In genomic region chr6:36962874-36963273, GRCh38 we compare ENCODE assay signal across 1 cellular context.
TF ChIP-seq lines count a peak whose summit lies in the region.

No MANE protein-coding gene starts in this region.

TF ChIP-seq in K562, 482 proteins besides CTCF, POLR2A, EP300 and RAD21 (continued from another document and continues in another):
- TF ChIP-seq ZBTB5 (IDR thresholded peaks at IDR 0.05) (no peak), SP2 (IDR thresholded peaks at IDR 0.05; ENCODE audit: extremely low read depth, low read depth, low read length, poor library complexity, severe bottlenecking) (no peak), ZBTB11 (CRISPR knock-in tag; IDR thresholded peaks at IDR 0.05) (no peak), HEY1 (CRISPR knock-in tag; IDR thresholded peaks at IDR 0.05; ENCODE audit: borderline replicate concordance) (no peak), ZNF398 (CRISPR knock-in tag; IDR thresholded peaks at IDR 0.05) (no peak), CLOCK (CRISPR knock-in tag; IDR thresholded peaks at IDR 0.05; ENCODE audit: borderline replicate concordance) (no peak), CHD1 (IDR thresholded peaks at IDR 0.05; ENCODE audit: low read length) (no peak), ZNF696 (CRISPR knock-in tag; conservative IDR thresholded peaks at IDR 0.05) (no peak), TAL1 (IDR thresholded peaks at IDR 0.05) (no peak), GABPA (tag; conservative IDR thresholded peaks at IDR 0.05; ENCODE audit: low read depth) (peak; percentile 57), ARID3B (CRISPR knock-in tag; IDR thresholded peaks at IDR 0.05; ENCODE audit: borderline replicate concordance) (no peak), ZNF644 (tag; IDR thresholded peaks at IDR 0.05; ENCODE audit: low read depth) (no peak), ZNF589 (CRISPR knock-in tag; IDR thresholded peaks at IDR 0.05; ENCODE audit: low read depth) (no peak), YBX1 (IDR thresholded peaks at IDR 0.05) (no peak), U2AF2 (optimal IDR thresholded peaks at IDR 0.05; ENCODE audit: low read depth, low read length) (no peak), IRF2 (CRISPR knock-in tag; IDR thresholded peaks at IDR 0.05) (no peak), GABPB1 (CRISPR knock-in tag; IDR thresholded peaks at IDR 0.05) (peak; percentile 48; the same call in 1 of the 2 replicates), KLF1 (tag; IDR thresholded peaks at IDR 0.05) (no peak), FOXK2 (conservative IDR thresholded peaks at IDR 0.05 in 1 of 2, IDR thresholded peaks at IDR 0.05 in 1 of 2; ENCODE audit: low read depth in 2 of 2) (no peak), CHD7 (IDR thresholded peaks at IDR 0.05; ENCODE audit: low read depth, low read length) (no peak), MTA1 (IDR thresholded peaks at IDR 0.05; ENCODE audit: borderline replicate concordance) (no peak), YY1 (IDR thresholded peaks at IDR 0.05; ENCODE audit: borderline replicate concordance in 1 of 3, control insufficient read depth in 1 of 3, extremely low read depth in 1 of 3, insufficient read depth in 3 of 3, insufficient read length in 1 of 3, insufficient replicate concordance in 2 of 3, low read depth in 1 of 3, low read length in 2 of 3) (peak in 1 of 3 experiments; percentile 14), CCAR2 (IDR thresholded peaks at IDR 0.05; ENCODE audit: low read depth, low read length) (no peak), TCF3 (CRISPR knock-in tag; IDR thresholded peaks at IDR 0.05) (no peak), TEAD1 (CRISPR knock-in tag; IDR thresholded peaks at IDR 0.05) (peak in 1 of 2 experiments; percentile 50; a peak in 1 of 4 replicates), CEBPG (CRISPR knock-in tag; IDR thresholded peaks at IDR 0.05) (peak; percentile 93), CEBPG (tag; conservative IDR thresholded peaks at IDR 0.05 in 1 of 2, IDR thresholded peaks at IDR 0.05 in 1 of 2) (peak; percentile 74 to 88), GTF2A2 (tag; IDR thresholded peaks at IDR 0.05) (no peak), MCM2 (IDR thresholded peaks at IDR 0.05; ENCODE audit: low read depth) (no peak), TGIF2 (CRISPR knock-in tag; IDR thresholded peaks at IDR 0.05) (no peak), ZNF668 (CRISPR knock-in tag; IDR thresholded peaks at IDR 0.05) (no peak)
